In genomic region chr6:73653571-73654424, GRCh38 we compare ENCODE assay signal across 1 cellular context.
A peak's percentile ranks its signal among the peaks of the same experiment; 100 is the strongest.
TF ChIP-seq lines count a peak whose summit lies in the region.

TSS of gene SLC17A5 (minus strand) at chr6:73653992. CDS start at chr6:73653886, 106 bp downstream.

TF ChIP-seq in HEK293, 187 proteins besides CTCF, POLR2A, EP300 and RAD21 (continued from another document):
- TF ChIP-seq PRDM2 (tag by site-specific recombination; IDR thresholded peaks at IDR 0.05; ENCODE audit: borderline replicate concordance) (no peak), ZNF549 (tag by site-specific recombination; IDR thresholded peaks at IDR 0.05) (no peak), ZNF423 (tag by site-specific recombination; IDR thresholded peaks at IDR 0.05) (0 out of 2 replicates have a peak, but pooled peaks have one; percentile 33), ZNF202 (tag by site-specific recombination; IDR thresholded peaks at IDR 0.05; ENCODE audit: borderline replicate concordance) (no peak), ZNF785 (tag by site-specific recombination; IDR thresholded peaks at IDR 0.05) (0 out of 2 replicates have a peak, but pooled peaks have one; percentile 27), HOXC10 (CRISPR knock-in tag; IDR thresholded peaks at IDR 0.05) (no peak), ZNF266 (tag by site-specific recombination; IDR thresholded peaks at IDR 0.05; ENCODE audit: low read depth) (no peak), ZNF2 (tag by site-specific recombination; IDR thresholded peaks at IDR 0.05) (peak; percentile 79; the same call in 1 of the 2 replicates), TSHZ1 (tag by site-specific recombination; IDR thresholded peaks at IDR 0.05; ENCODE audit: borderline replicate concordance) (no peak), ATF2 (tag by site-specific recombination; IDR thresholded peaks at IDR 0.05; ENCODE audit: low read depth) (no peak), WT1 (tag by site-specific recombination; IDR thresholded peaks at IDR 0.05) (peak; percentile 22), PRDM10 (tag by site-specific recombination; IDR thresholded peaks at IDR 0.05) (peak; percentile 86), ZBTB6 (tag by site-specific recombination; IDR thresholded peaks at IDR 0.05) (no peak), ZSCAN5A (tag by site-specific recombination; IDR thresholded peaks at IDR 0.05) (no peak), ZNF664 (tag by site-specific recombination; IDR thresholded peaks at IDR 0.05) (no peak), ZNF169 (tag by site-specific recombination; IDR thresholded peaks at IDR 0.05) (no peak), ZSCAN23 (tag by site-specific recombination; IDR thresholded peaks at IDR 0.05) (no peak), ZNF585B (tag by site-specific recombination; IDR thresholded peaks at IDR 0.05) (no peak), ZNF404 (tag by site-specific recombination; IDR thresholded peaks at IDR 0.05) (no peak)
